ENCODE assay signal across 7 cellular contexts in the genomic region with DNA sequence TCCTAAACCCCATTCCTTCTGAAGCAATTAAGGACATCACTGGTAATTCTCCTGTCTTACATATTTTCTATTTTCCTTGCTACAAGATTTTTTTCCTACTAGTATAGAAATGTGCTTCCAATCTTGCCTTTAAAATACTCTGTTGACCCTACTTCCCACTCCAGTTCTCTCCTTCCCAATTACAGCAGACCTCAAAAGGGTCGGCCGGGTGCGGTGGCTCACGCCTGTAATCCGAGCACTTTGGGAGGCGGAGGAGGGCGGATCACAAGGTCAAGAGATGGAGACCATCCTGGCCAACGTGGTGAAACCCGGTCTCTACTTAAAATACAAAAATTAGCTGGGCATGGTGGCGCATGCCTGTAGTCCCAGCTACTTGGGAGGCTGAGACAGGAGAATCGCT. TPM values are rescaled to one million over a fixed set of nuclear protein-coding genes. Genes with fewer than 3 reads are reported as not detected.
A peak's percentile ranks its signal among the peaks of the same experiment; 100 is the strongest.
DNase-seq lines count a peak whose midpoint lies in the region; ATAC-seq and TF ChIP-seq lines count a peak whose summit lies in the region.
"Not testable (repeated sequence)": the region's sequence is repeated elsewhere in the genome, so short reads cannot be mapped to it uniquely, and the experiment has no call there.

No MANE protein-coding gene starts in this region.

- H4K20me1 ChIP-seq in SU-DHL-6 (ENCODE audit: low read depth, low read length), result not testable (repeated sequence)

- not testable (repeated sequence) for ATAC-seq in activated naive CD8-positive, alpha-beta T cell treated with anti-CD3 and anti-CD28 coated beads, Interleukin-2, amount 50 U/mL, for 24 hours; stimulated activated effector memory CD8-positive, alpha-beta T cell treated with anti-CD3 and anti-CD28 coated beads, Interleukin-12 subunit alpha, Interleukin-12 subunit beta, amount 100 ng/mL, for 72 hours

- H3K4me3 Mint-ChIP-seq in Calu3 (ENCODE audit: low read depth, unreplicated experiment), result peak overlapping the region; percentile 33
- H3K4me3 Mint-ChIP-seq in activated CD4-positive, alpha-beta memory T cell treated with anti-CD3 and anti-CD28 coated beads for 36 hours, result peak overlapping the region; percentile 47
- peak overlapping the region; percentile 58 for H3K4me3 Mint-ChIP-seq in activated T-helper 2 cell treated with anti-CD3 and anti-CD28 coated beads, Interferon-gamma antibody, Interleukin-2, Interleukin-4, amounts not matched to agents 10 μg/mL and 5 μg/mL and 100 μg/mL, durations not matched to agents 14 hours and 24 hours and 36 hours (ENCODE audit: low read depth)
- peak overlapping the region; percentile 70 for H3K4me3 Mint-ChIP-seq in activated naive CD8-positive, alpha-beta T cell treated with anti-CD3 and anti-CD28 coated beads, Interleukin-2, amount 50 U/mL, for 24 hours
- H3K4me3 Mint-ChIP-seq in mesothelial cell of epicardium, result peak overlapping the region; percentile 5
- peak overlapping the region; percentile 7 for H3K4me3 Mint-ChIP-seq in stimulated activated effector memory CD8-positive, alpha-beta T cell treated with anti-CD3 and anti-CD28 coated beads, Interleukin-12 subunit alpha, Interleukin-12 subunit beta, amount 100 ng/mL, for 72 hours

- intact Hi-C loops in Calu3 (cut with micrococcal nuclease; ENCODE audit: unreplicated experiment), result not testable (repeated sequence)
- intact Hi-C loops in activated CD4-positive, alpha-beta memory T cell treated with anti-CD3 and anti-CD28 coated beads for 36 hours (cut with micrococcal nuclease), result loop anchor here (10.0 kb wide), 2 partner anchors 130 to 250 kb away; a partner anchor contains a TSS
- intact Hi-C loops in activated T-helper 2 cell treated with anti-CD3 and anti-CD28 coated beads, Interferon-gamma antibody, Interleukin-2, Interleukin-4, amounts not matched to agents 10 μg/mL and 5 μg/mL and 100 μg/mL, durations not matched to agents 14 hours and 24 hours and 36 hours (cut with micrococcal nuclease), result loop anchor here (5.0 kb wide), 1 partner anchor 132 kb away; a partner anchor contains a TSS

- not testable (repeated sequence) for TF ChIP-seq CTCF in Calu3 (IDR thresholded peaks at IDR 0.05; ENCODE audit: unreplicated experiment); SU-DHL-6 (IDR thresholded peaks at IDR 0.05; ENCODE audit: insufficient read depth, low read length, poor library complexity, severe bottlenecking); mesothelial cell of epicardium (IDR thresholded peaks at IDR 0.05; ENCODE audit: unreplicated experiment)

- H3K36me3 Mint-ChIP-seq in Calu3 (ENCODE audit: insufficient read depth, unreplicated experiment), result peaks cover 32% of the 10 kb centered on the region
- H3K36me3 Mint-ChIP-seq in activated CD4-positive, alpha-beta memory T cell treated with anti-CD3 and anti-CD28 coated beads for 36 hours, result peaks cover 42% of the 10 kb centered on the region
- peaks cover 53% of the 10 kb centered on the region for H3K36me3 Mint-ChIP-seq in activated T-helper 2 cell treated with anti-CD3 and anti-CD28 coated beads, Interferon-gamma antibody, Interleukin-2, Interleukin-4, amounts not matched to agents 10 μg/mL and 5 μg/mL and 100 μg/mL, durations not matched to agents 14 hours and 24 hours and 36 hours (ENCODE audit: low read depth)
- H3K36me3 Mint-ChIP-seq in activated naive CD8-positive, alpha-beta T cell treated with anti-CD3 and anti-CD28 coated beads, Interleukin-2, amount 50 U/mL, for 24 hours (ENCODE audit: low read depth), result peaks cover 50% of the 10 kb centered on the region
- H3K36me3 Mint-ChIP-seq in mesothelial cell of epicardium, result not testable (repeated sequence)
- peaks cover 86% of the 10 kb centered on the region for H3K36me3 Mint-ChIP-seq in stimulated activated effector memory CD8-positive, alpha-beta T cell treated with anti-CD3 and anti-CD28 coated beads, Interleukin-12 subunit alpha, Interleukin-12 subunit beta, amount 100 ng/mL, for 72 hours

- not testable (repeated sequence) for H2AFZ ChIP-seq in SU-DHL-6 (ENCODE audit: low read depth, low read length, severe bottlenecking)

- H3K27ac ChIP-seq in SU-DHL-6 (ENCODE audit: low read depth, low read length), result not testable (repeated sequence)

- H3K4me1 Mint-ChIP-seq in Calu3 (ENCODE audit: low read depth, unreplicated experiment) (peaks cover 29% of the 10 kb centered on the region), mesothelial cell of epicardium (peaks cover 16% of the 10 kb centered on the region)
- peaks cover 36% of the 10 kb centered on the region for H3K4me1 Mint-ChIP-seq in activated CD4-positive, alpha-beta memory T cell treated with anti-CD3 and anti-CD28 coated beads for 36 hours (ENCODE audit: low read depth)
- peaks cover 34% of the 10 kb centered on the region for H3K4me1 Mint-ChIP-seq in activated T-helper 2 cell treated with anti-CD3 and anti-CD28 coated beads, Interferon-gamma antibody, Interleukin-2, Interleukin-4, amounts not matched to agents 10 μg/mL and 5 μg/mL and 100 μg/mL, durations not matched to agents 14 hours and 24 hours and 36 hours (ENCODE audit: low read depth)
- peaks cover 52% of the 10 kb centered on the region for H3K4me1 Mint-ChIP-seq in activated naive CD8-positive, alpha-beta T cell treated with anti-CD3 and anti-CD28 coated beads, Interleukin-2, amount 50 U/mL, for 24 hours
- peaks cover 49% of the 10 kb centered on the region for H3K4me1 Mint-ChIP-seq in stimulated activated effector memory CD8-positive, alpha-beta T cell treated with anti-CD3 and anti-CD28 coated beads, Interleukin-12 subunit alpha, Interleukin-12 subunit beta, amount 100 ng/mL, for 72 hours

- not testable (repeated sequence) for H3K9me2 ChIP-seq in SU-DHL-6 (replicated peaks; ENCODE audit: insufficient read depth, low read length)

- not testable (repeated sequence) for H3K9ac ChIP-seq in SU-DHL-6 (ENCODE audit: low read length)

- not testable (repeated sequence) for DNase-seq in Calu3; activated CD4-positive, alpha-beta memory T cell treated with anti-CD3 and anti-CD28 coated beads for 36 hours; activated T-helper 2 cell treated with anti-CD3 and anti-CD28 coated beads, Interferon-gamma antibody, Interleukin-2, Interleukin-4, amounts not matched to agents 10 μg/mL and 5 μg/mL and 100 μg/mL, durations not matched to agents 14 hours and 24 hours and 36 hours (ENCODE audit: low spot score); activated naive CD8-positive, alpha-beta T cell treated with anti-CD3 and anti-CD28 coated beads, Interleukin-2, amount 50 U/mL, for 24 hours; mesothelial cell of epicardium (ENCODE audit: low spot score in 2 of 2, unreplicated experiment in 2 of 2); stimulated activated effector memory CD8-positive, alpha-beta T cell treated with anti-CD3 and anti-CD28 coated beads, Interleukin-12 subunit alpha, Interleukin-12 subunit beta, amount 100 ng/mL, for 72 hours (ENCODE audit: low spot score in 2 of 2)

- H3F3A ChIP-seq in SU-DHL-6 (ENCODE audit: insufficient read depth), result not testable (repeated sequence)

- H3K27ac Mint-ChIP-seq in Calu3 (ENCODE audit: unreplicated experiment), result peak overlapping the region; percentile 39
- H3K27ac Mint-ChIP-seq in activated CD4-positive, alpha-beta memory T cell treated with anti-CD3 and anti-CD28 coated beads for 36 hours, result peak overlapping the region; percentile 25
- peak overlapping the region; percentile 60 for H3K27ac Mint-ChIP-seq in activated T-helper 2 cell treated with anti-CD3 and anti-CD28 coated beads, Interferon-gamma antibody, Interleukin-2, Interleukin-4, amounts not matched to agents 10 μg/mL and 5 μg/mL and 100 μg/mL, durations not matched to agents 14 hours and 24 hours and 36 hours
- H3K27ac Mint-ChIP-seq in activated naive CD8-positive, alpha-beta T cell treated with anti-CD3 and anti-CD28 coated beads, Interleukin-2, amount 50 U/mL, for 24 hours, result peak overlapping the region; percentile 0
- not testable (repeated sequence) for H3K27ac Mint-ChIP-seq in mesothelial cell of epicardium
- H3K27ac Mint-ChIP-seq in stimulated activated effector memory CD8-positive, alpha-beta T cell treated with anti-CD3 and anti-CD28 coated beads, Interleukin-12 subunit alpha, Interleukin-12 subunit beta, amount 100 ng/mL, for 72 hours, result peak overlapping the region; percentile 21

- H3K4me2 ChIP-seq in SU-DHL-6 (ENCODE audit: low read depth, low read length, poor library complexity, severe bottlenecking), result peak overlapping the region; percentile 16

- BruUV-seq in Calu3 (replicated peaks; lab: Mats Ljungman, UMichigan), result not testable (repeated sequence)

- not testable (repeated sequence) for H3K27me3 Mint-ChIP-seq in Calu3 (ENCODE audit: unreplicated experiment); activated CD4-positive, alpha-beta memory T cell treated with anti-CD3 and anti-CD28 coated beads for 36 hours; activated T-helper 2 cell treated with anti-CD3 and anti-CD28 coated beads, Interferon-gamma antibody, Interleukin-2, Interleukin-4, amounts not matched to agents 10 μg/mL and 5 μg/mL and 100 μg/mL, durations not matched to agents 14 hours and 24 hours and 36 hours (ENCODE audit: low read depth); activated naive CD8-positive, alpha-beta T cell treated with anti-CD3 and anti-CD28 coated beads, Interleukin-2, amount 50 U/mL, for 24 hours; mesothelial cell of epicardium (ENCODE audit: low read depth)

- CTCF ChIA-PET in Calu3 (lab: Charles Lee), result not testable (repeated sequence)
- CTCF ChIA-PET in activated CD4-positive, alpha-beta memory T cell treated with anti-CD3 and anti-CD28 coated beads for 36 hours (lab: Charles Lee), result interaction anchor here (1.3 to 2.4 kb wide), 3 partner anchors 11 to 65 kb away, joined by 7 to 9 read pairs (median 9); no protein-coding TSS in a partner anchor

- H3K9me3 ChIP-seq in SU-DHL-6 (ENCODE audit: insufficient read depth, low read length), result not testable (repeated sequence)

- H3K79me2 ChIP-seq in SU-DHL-6 (ENCODE audit: insufficient read depth, low read length), result peaks cover 55% of the 10 kb centered on the region

- peaks cover 15% of the 10 kb centered on the region; the same call in 1 of the 2 replicates for H3K36me3 ChIP-seq in SU-DHL-6 (ENCODE audit: low read length)

- not testable (repeated sequence) for H3K9me3 Mint-ChIP-seq in Calu3 (ENCODE audit: low read depth, unreplicated experiment); activated CD4-positive, alpha-beta memory T cell treated with anti-CD3 and anti-CD28 coated beads for 36 hours; activated T-helper 2 cell treated with anti-CD3 and anti-CD28 coated beads, Interferon-gamma antibody, Interleukin-2, Interleukin-4, amounts not matched to agents 10 μg/mL and 5 μg/mL and 100 μg/mL, durations not matched to agents 14 hours and 24 hours and 36 hours; activated naive CD8-positive, alpha-beta T cell treated with anti-CD3 and anti-CD28 coated beads, Interleukin-2, amount 50 U/mL, for 24 hours; mesothelial cell of epicardium; stimulated activated effector memory CD8-positive, alpha-beta T cell treated with anti-CD3 and anti-CD28 coated beads, Interleukin-12 subunit alpha, Interleukin-12 subunit beta, amount 100 ng/mL, for 72 hours

- not testable (repeated sequence) for H3K27me3 ChIP-seq in SU-DHL-6 (ENCODE audit: low read length)

- POLR2A ChIA-PET in activated CD4-positive, alpha-beta memory T cell treated with anti-CD3 and anti-CD28 coated beads for 36 hours (lab: Charles Lee), result interaction anchor here (0.7 to 1.5 kb wide), 2 partner anchors 69 to 198 kb away, joined by 3 read pairs; a partner anchor contains a TSS

- not testable (repeated sequence) for H3K4me3 ChIP-seq in SU-DHL-6 (ENCODE audit: insufficient read depth, low read length, poor library complexity, severe bottlenecking)

RNA-seq across cellular contexts. Expression of a gene that starts 3.0 kb away (rescaled TPM):
- 34.4 and 40.4 TPM in 2 replicates for total RNA-seq in Calu3 (2022)
- total RNA-seq in activated CD4-positive, alpha-beta memory T cell treated with anti-CD3 and anti-CD28 coated beads for 36 hours, result 10 to 100 TPM; 62.9 to 66.9 TPM
- total RNA-seq in activated T-helper 2 cell treated with anti-CD3 and anti-CD28 coated beads, Interferon-gamma antibody, Interleukin-2, Interleukin-4, amounts not matched to agents 10 μg/mL and 5 μg/mL and 100 μg/mL, durations not matched to agents 14 hours and 24 hours and 36 hours, result 74.5 and 74.6 TPM in 2 replicates
- 14.1 to 16.1 TPM (median 14.6 TPM) in 3 replicates for total RNA-seq in mesothelial cell of epicardium

RNA-seq across cellular contexts. Expression of a gene that starts 49.9 kb away (rescaled TPM):
- total RNA-seq in Calu3 (2022), result 35.6 and 43.2 TPM in 2 replicates
- total RNA-seq in activated CD4-positive, alpha-beta memory T cell treated with anti-CD3 and anti-CD28 coated beads for 36 hours, result under 1 TPM in 1 of 2 experiments, not detected in 1; 0.26 TPM
- total RNA-seq in activated T-helper 2 cell treated with anti-CD3 and anti-CD28 coated beads, Interferon-gamma antibody, Interleukin-2, Interleukin-4, amounts not matched to agents 10 μg/mL and 5 μg/mL and 100 μg/mL, durations not matched to agents 14 hours and 24 hours and 36 hours, result 3.4 and 5.1 TPM in 2 replicates
- total RNA-seq in mesothelial cell of epicardium, result 10.9 to 12.3 TPM (median 11.7 TPM) in 3 replicates

Comparison
In these comparisons a context has a peak if more than half of its experiments do, and no peak if none do; other contexts are left out.
1. H3K4me3 Mint-ChIP-seq: peak in every context shown above with its lines; median percentile 70 in activated naive CD8-positive, alpha-beta T cell treated with anti-CD3 and anti-CD28 coated beads, Interleukin-2, amount 50 U/mL, for 24 hours; 58 in activated T-helper 2 cell treated with anti-CD3 and anti-CD28 coated beads, Interferon-gamma antibody, Interleukin-2, Interleukin-4, amounts not matched to agents 10 μg/mL and 5 μg/mL and 100 μg/mL, durations not matched to agents 14 hours and 24 hours and 36 hours; 47 in activated CD4-positive, alpha-beta memory T cell treated with anti-CD3 and anti-CD28 coated beads for 36 hours; 33 in Calu3; 7 in stimulated activated effector memory CD8-positive, alpha-beta T cell treated with anti-CD3 and anti-CD28 coated beads, Interleukin-12 subunit alpha, Interleukin-12 subunit beta, amount 100 ng/mL, for 72 hours; 5 in mesothelial cell of epicardium.